Comparison of ENCODE assay signal across 9 cellular contexts in the genomic region with DNA sequence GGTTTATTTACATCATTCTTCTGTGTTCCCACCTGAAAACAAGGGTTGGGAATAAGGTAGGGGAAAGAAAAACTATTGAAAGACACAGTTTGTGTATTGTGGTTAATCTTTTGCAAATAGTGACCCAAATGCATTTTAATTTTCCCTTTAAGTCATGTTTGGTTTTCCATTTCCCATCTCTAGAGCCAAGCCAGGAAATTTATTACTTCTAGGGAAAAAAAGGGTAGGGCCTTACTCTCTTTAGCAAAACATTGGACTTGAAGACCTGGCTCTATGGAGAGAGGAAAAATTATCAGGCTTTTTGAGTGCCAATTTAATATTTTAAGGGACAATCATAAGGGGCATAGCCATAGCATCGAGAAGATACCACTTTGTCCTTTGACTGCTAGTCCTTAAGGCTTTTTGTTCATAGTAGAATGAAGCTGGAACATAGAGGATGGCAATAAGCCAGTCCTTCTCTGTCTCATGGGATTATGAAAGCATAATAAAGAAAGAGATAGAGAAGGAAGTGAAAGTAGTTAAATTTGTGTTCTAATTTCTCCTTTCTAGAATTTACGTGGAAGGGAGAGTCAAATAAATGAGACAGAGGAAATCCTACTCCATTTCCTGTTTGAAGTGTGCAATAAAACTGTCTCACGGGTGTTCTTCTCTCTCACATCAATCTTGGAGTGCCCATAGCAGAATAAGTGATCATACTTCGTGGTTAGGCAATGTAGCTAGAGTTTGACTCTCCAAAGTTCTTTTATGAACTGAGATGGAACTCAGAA. TPM values are rescaled to one million over a fixed set of nuclear protein-coding genes. Genes with fewer than 3 reads are reported as not detected.
DNase-seq lines count a peak whose midpoint lies in the region; ATAC-seq and TF ChIP-seq lines count a peak whose summit lies in the region.
"Had no signal": no experiment of that assay in that cellular context is flagged by ENCODE, and none has a peak within 500 bp of the region (broad histone marks: within the 10 kb centered on the region; RNA-seq: fewer than 3 reads in every experiment).

No MANE protein-coding gene starts in this region.

- H3K27me3 ChIP-seq in breast epithelium, result no peaks in the 10 kb centered on the region
- H3K27me3 ChIP-seq in PC-9 (ENCODE audit: insufficient read depth, low read depth), result no peaks in the 10 kb centered on the region
- H3K27me3 ChIP-seq in tibial artery, result no peaks in the 10 kb centered on the region

- H4K20me1 ChIP-seq in PC-9 (ENCODE audit: insufficient read depth), result no peaks in the 10 kb centered on the region

- no peak overlapping the region for H3K27ac Mint-ChIP-seq in MCF 10A (ENCODE audit: low read depth, unreplicated experiment)

- H3K4me2 ChIP-seq in PC-9, result no peak overlapping the region

- no peaks in the 10 kb centered on the region for H3K9me3 ChIP-seq in breast epithelium
- H3K9me3 ChIP-seq in PC-9 (ENCODE audit: insufficient read depth, low read depth), result no peaks in the 10 kb centered on the region
- no peaks in the 10 kb centered on the region for H3K9me3 ChIP-seq in tibial artery

- H3K4me1 ChIP-seq in breast epithelium (no peaks in the 10 kb centered on the region), PC-9 (replicated peaks; ENCODE audit: insufficient read depth) (no peaks in the 10 kb centered on the region), tibial artery (peaks cover 0 to 29% (median 6%) of the 10 kb centered on the region in 4 donors)

- no peak for TF ChIP-seq CTCF in MCF 10A (IDR thresholded peaks at IDR 0.05; ENCODE audit: unreplicated experiment)
- TF ChIP-seq CTCF in breast epithelium (IDR thresholded peaks at IDR 0.05), result no peak
- TF ChIP-seq CTCF in PC-9 (conservative IDR thresholded peaks at IDR 0.05), result no peak
- TF ChIP-seq CTCF in tibial artery (IDR thresholded peaks at IDR 0.05), result no peak

- no TSS peak for BruUV-seq in MCF 10A (replicated peaks; lab: Mats Ljungman, UMichigan)
- no TSS peak for BruUV-seq in PC-9 (replicated peaks; lab: Mats Ljungman, UMichigan)

- H3K36me3 ChIP-seq in breast epithelium (no peaks in the 10 kb centered on the region), PC-9 (ENCODE audit: low read depth) (no peaks in the 10 kb centered on the region), tibial artery (no peaks in the 10 kb centered on the region)

- peaks cover 5% of the 10 kb centered on the region for H3K36me3 Mint-ChIP-seq in MCF 10A (ENCODE audit: insufficient read depth, unreplicated experiment)

- H3K9me3 Mint-ChIP-seq in MCF 10A (ENCODE audit: unreplicated experiment), result peaks cover 6% of the 10 kb centered on the region

- peak; percentile 55 for ATAC-seq in HG02970 (IDR thresholded peaks at IDR 0.05; ENCODE audit: low FRiP score, unreplicated experiment)

- H3K27ac ChIP-seq in breast epithelium (peak overlapping the region in 1 of 2 donors; percentile 9), PC-9 (no peak overlapping the region), tibial artery (peak overlapping the region; percentile 58 to 61)

- POLR2A ChIA-PET in MCF 10A (lab: Yijun Ruan, JAX), result no interaction called here
- POLR2A ChIA-PET in PC-9 (lab: Charles Lee; ENCODE audit: unreplicated experiment), result no interaction called here

- CTCF ChIA-PET in MCF 10A (lab: Yijun Ruan, JAX), result no interaction called here
- CTCF ChIA-PET in PC-9 (lab: Charles Lee), result no interaction called here

- DNase-seq in MCF 10A (ENCODE audit: unreplicated experiment) (peak; percentile 13), breast epithelium (ENCODE audit: low spot score in 2 of 2) (no peak), PC-9 (no peak), tibial artery (no peak), HuH-7.5 (ENCODE audit: low spot score) (no peak), islet precursor cell (no peak), NCI-H1417 treated with DMSO at 0.1 percent for 48 hours (lab: John Stamatoyannopoulos, UW) (no peak)
- DNase-seq: NCI-H82 had no signal

- H3F3A ChIP-seq in PC-9 (ENCODE audit: insufficient read depth, low read depth), result no peaks in the 10 kb centered on the region

- 0 out of 2 replicates have a peak overlapping the region, but pooled peaks have one; percentile 60 for H2AFZ ChIP-seq in PC-9

- H3K4me3 ChIP-seq in breast epithelium, result no peak overlapping the region
- no peak overlapping the region for H3K4me3 ChIP-seq in PC-9
- no peak overlapping the region for H3K4me3 ChIP-seq in tibial artery

- peaks cover 8% of the 10 kb centered on the region for H3K27me3 Mint-ChIP-seq in MCF 10A (ENCODE audit: insufficient read depth, unreplicated experiment)

- no peaks in the 10 kb centered on the region for H3K79me2 ChIP-seq in PC-9 (ENCODE audit: low read depth)

- no peak for TF ChIP-seq POLR2A in breast epithelium (IDR thresholded peaks at IDR 0.05)

- no peaks in the 10 kb centered on the region for H3K9me2 ChIP-seq in PC-9 (ENCODE audit: insufficient read depth)

- no peak overlapping the region for H3K4me3 Mint-ChIP-seq in MCF 10A (ENCODE audit: unreplicated experiment)

- no peaks in the 10 kb centered on the region for H3K4me1 Mint-ChIP-seq in MCF 10A (ENCODE audit: insufficient read depth, unreplicated experiment)

- intact Hi-C loops in MCF 10A (cut with micrococcal nuclease), result no loop called here
- intact Hi-C loops in breast epithelium (cut with DNase I; ENCODE audit: low total_unique reads), result loop anchor here (5.0 kb wide), 1 partner anchor 538 kb away; no protein-coding TSS in a partner anchor
- intact Hi-C loops in PC-9 (cut with micrococcal nuclease; ENCODE audit: unreplicated experiment), result no loop called here
- intact Hi-C loops in tibial artery (cut with DNase I; ENCODE audit: low total_unique reads), result no loop called here

RNA-seq across cellular contexts. Expression of gene PPFIA2, which starts 50.9 kb away (rescaled TPM):
- total RNA-seq in MCF 10A (2022) (1.6 and 2.2 TPM in 2 replicates), breast epithelium (1 to 10 TPM in 1 of 3 donors, under 1 TPM in 2; 0.44 to 3.8 (median 0.98) TPM), PC-9 (2021) (not detected in 2 replicates)
